Comparison of ENCODE assay signal across 12 cellular contexts in the genomic region with DNA sequence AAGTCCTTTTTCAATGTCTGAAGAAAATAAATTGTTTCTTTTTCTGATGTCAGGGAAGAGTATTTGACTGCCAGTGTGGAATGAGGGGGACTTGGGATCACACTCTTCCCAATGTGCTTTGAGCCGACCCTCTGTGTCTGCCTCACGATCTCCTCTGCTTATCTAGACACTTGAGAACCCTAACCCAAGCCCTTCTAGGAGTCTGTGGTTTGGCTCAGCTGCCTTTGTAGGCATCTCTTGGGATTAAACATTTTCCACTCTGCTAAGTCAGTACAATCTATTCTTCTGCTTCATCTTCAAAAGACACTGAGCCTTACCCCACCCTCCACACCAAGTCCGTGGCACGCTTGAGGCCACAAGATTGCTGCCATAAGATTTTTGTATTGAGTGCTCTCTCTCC.
DNase-seq lines count a peak whose midpoint lies in the region; ATAC-seq lines count a peak whose summit lies in the region.
"Had no signal": no experiment of that assay in that cellular context is flagged by ENCODE, and none has a peak within 500 bp of the region (broad histone marks: within the 10 kb centered on the region; RNA-seq: fewer than 3 reads in every experiment).

No MANE protein-coding gene starts in this region.

- peaks cover 4% of the 10 kb centered on the region for H3K9me3 ChIP-seq in KOPT-K1 (ENCODE audit: insufficient read depth, low read length, poor library complexity, severe bottlenecking)
- H3K9me3 ChIP-seq: HAP-1 had no signal

- H3K36me3 ChIP-seq in KOPT-K1 (ENCODE audit: insufficient read depth, low read length) = no peaks in the 10 kb centered on the region
- H3K36me3 ChIP-seq: HAP-1 had no signal

- no peak for ATAC-seq in HG02885 (IDR thresholded peaks at IDR 0.05; ENCODE audit: poor library complexity, unreplicated experiment)

- peak overlapping the region; percentile 73 for H3K27ac ChIP-seq in KOPT-K1 (ENCODE audit: low read depth, low read length, poor library complexity, severe bottlenecking)
- H3K27ac ChIP-seq: 22Rv1 had no signal

- peak; percentile 16 for DNase-seq in NCI-H2107 treated with DMSO at 0.1 percent for 48 hours (lab: John Stamatoyannopoulos, UW; ENCODE audit: unreplicated experiment)
- DNase-seq in NCI-H2107 (lab: John Stamatoyannopoulos, UW) = no peak
- peak; percentile 33 for DNase-seq in medulla oblongata (ENCODE audit: extremely low spot score)
- DNase-seq in amniotic stem cell (lab: John Stamatoyannopoulos, UW) = no peak
- no peak for DNase-seq in epidermal melanocyte (ENCODE audit: insufficient read length, low spot score)
- DNase-seq: Calu3; CD4-positive, CD25-positive, alpha-beta regulatory T cell; GF-D8 had no signal

Comparison
In these comparisons a context has a peak if more than half of its experiments do, and no peak if none do; other contexts are left out.
1. DNase-seq: peak in NCI-H2107 treated with DMSO at 0.1 percent for 48 hours (single experiment) and medulla oblongata (single experiment); none in NCI-H2107 (single experiment), amniotic stem cell (single experiment) and epidermal melanocyte (single experiment).